ENCODE assay signal across 1 cellular context in genomic region chr6:13273202-13273930, GRCh38.
A peak's percentile ranks its signal among the peaks of the same experiment; 100 is the strongest.
TF ChIP-seq lines count a peak whose summit lies in the region.

No MANE protein-coding gene starts in this region.

TF ChIP-seq in K562, 482 proteins besides CTCF, POLR2A, EP300 and RAD21 (continued from another document and continues in another):
- TF ChIP-seq PBX2 (CRISPR knock-in tag; IDR thresholded peaks at IDR 0.05; ENCODE audit: low read depth) (no peak), PBX2 (tag; conservative IDR thresholded peaks at IDR 0.05; ENCODE audit: low read depth) (no peak), ZBTB1 (CRISPR knock-in tag; IDR thresholded peaks at IDR 0.05; ENCODE audit: borderline replicate concordance, low read depth) (no peak), MYBL2 (IDR thresholded peaks at IDR 0.05; ENCODE audit: low read depth) (no peak), MYBL2 (CRISPR knock-in tag; IDR thresholded peaks at IDR 0.05; ENCODE audit: borderline replicate concordance) (no peak), ZNF449 (CRISPR knock-in tag; IDR thresholded peaks at IDR 0.05) (no peak), ZNF165 (CRISPR knock-in tag; IDR thresholded peaks at IDR 0.05; ENCODE audit: borderline replicate concordance) (no peak), CBFA2T2 (conservative IDR thresholded peaks at IDR 0.05) (peak; percentile 22; the same call in 1 of the 2 replicates), NCOA1 (IDR thresholded peaks at IDR 0.05; ENCODE audit: low read depth) (no peak), TAF1 (IDR thresholded peaks at IDR 0.05; ENCODE audit: control insufficient read depth, extremely low read depth, insufficient read depth, low read length, severe bottlenecking) (peak; percentile 38), FOXP1 (CRISPR knock-in tag; IDR thresholded peaks at IDR 0.05) (no peak), NR2F6 (CRISPR knock-in tag; IDR thresholded peaks at IDR 0.05) (no peak), KAT7 (CRISPR knock-in tag; IDR thresholded peaks at IDR 0.05; ENCODE audit: borderline replicate concordance) (0 out of 2 replicates have a peak, but pooled peaks have one; percentile 7), RBBP5 (IDR thresholded peaks at IDR 0.05; ENCODE audit: borderline replicate concordance, insufficient read depth, low read length, poor library complexity, severe bottlenecking) (no peak), XRCC5 (IDR thresholded peaks at IDR 0.05; ENCODE audit: low read depth, low read length) (no peak), SRSF1 (IDR thresholded peaks at IDR 0.05; ENCODE audit: low read depth, low read length) (no peak), TFE3 (CRISPR knock-in tag; IDR thresholded peaks at IDR 0.05) (no peak), NR3C1 (CRISPR knock-in tag; IDR thresholded peaks at IDR 0.05) (no peak), ZNF740 (CRISPR knock-in tag; IDR thresholded peaks at IDR 0.05) (no peak), ZNF740 (tag; IDR thresholded peaks at IDR 0.05) (0 out of 4 replicates have a peak, but pooled peaks of 1 of the 2 experiments have one; percentile 42), PTRF (tag; IDR thresholded peaks at IDR 0.05) (no peak), MNT (conservative IDR thresholded peaks at IDR 0.05) (no peak), NCOR1 (IDR thresholded peaks at IDR 0.05) (peak; percentile 58), CREB1 (IDR thresholded peaks at IDR 0.05) (no peak), CREB1 (CRISPR knock-in tag; IDR thresholded peaks at IDR 0.05) (no peak), FOXK2 (conservative IDR thresholded peaks at IDR 0.05 in 1 of 2, IDR thresholded peaks at IDR 0.05 in 1 of 2; ENCODE audit: low read depth in 2 of 2) (peak in 1 of 2 experiments; percentile 50; a peak in 3 of 4 replicates), ZNF655 (CRISPR knock-in tag; IDR thresholded peaks at IDR 0.05) (no peak), NFIC (IDR thresholded peaks at IDR 0.05) (no peak; the same call in 1 of the 2 replicates), ELF1 (tag; IDR thresholded peaks at IDR 0.05) (peak; percentile 11; the same call in 1 of the 2 replicates), ZNF280B (CRISPR knock-in tag; IDR thresholded peaks at IDR 0.05) (no peak), EWSR1 (IDR thresholded peaks at IDR 0.05; ENCODE audit: borderline replicate concordance, low read depth, partially characterized antibody) (no peak), ZNF584 (CRISPR knock-in tag; IDR thresholded peaks at IDR 0.05; ENCODE audit: low read depth) (no peak), SMARCE1 (IDR thresholded peaks at IDR 0.05) (peak; percentile 40; the same call in 1 of the 2 replicates), ZNF212 (CRISPR knock-in tag; IDR thresholded peaks at IDR 0.05) (no peak), ZNF589 (CRISPR knock-in tag; IDR thresholded peaks at IDR 0.05; ENCODE audit: low read depth) (no peak), TAF9B (IDR thresholded peaks at IDR 0.05; ENCODE audit: partially characterized antibody) (peak; percentile 10), RNF219 (CRISPR knock-in tag; IDR thresholded peaks at IDR 0.05) (no peak), FOXA1 (IDR thresholded peaks at IDR 0.05; ENCODE audit: borderline replicate concordance) (no peak), SMARCC2 (IDR thresholded peaks at IDR 0.05; ENCODE audit: low read depth) (peak; percentile 59), C11orf30 (IDR thresholded peaks at IDR 0.05; ENCODE audit: low read depth) (peak; percentile 83), ZNF384 (IDR thresholded peaks at IDR 0.05; ENCODE audit: low read depth, low read length) (peak; percentile 33; the same call in 1 of the 2 replicates), MAFF (IDR thresholded peaks at IDR 0.05; ENCODE audit: low read length) (peak; percentile 69), TOE1 (IDR thresholded peaks at IDR 0.05; ENCODE audit: borderline replicate concordance) (no peak), TOE1 (CRISPR knock-in tag; IDR thresholded peaks at IDR 0.05; ENCODE audit: borderline replicate concordance, low read depth) (no peak), DACH1 (IDR thresholded peaks at IDR 0.05; ENCODE audit: partially characterized antibody) (no peak), PML (IDR thresholded peaks at IDR 0.05; ENCODE audit: low read length) (peak; percentile 25; the same call in 1 of the 2 replicates), ARID1B (IDR thresholded peaks at IDR 0.05) (peak; percentile 88), KDM4B (IDR thresholded peaks at IDR 0.05; ENCODE audit: borderline replicate concordance in 2 of 2, low read depth in 1 of 2) (no peak), CCNT2 (IDR thresholded peaks at IDR 0.05; ENCODE audit: borderline replicate concordance, extremely low read depth, insufficient read length, low read depth, low read length) (peak; percentile 19), POLR2H (tag; IDR thresholded peaks at IDR 0.05; ENCODE audit: low read depth) (peak; percentile 48; the same call in 1 of the 2 replicates), NFRKB (IDR thresholded peaks at IDR 0.05; ENCODE audit: low read depth) (peak; percentile 78), ZNF561 (CRISPR knock-in tag; conservative IDR thresholded peaks at IDR 0.05) (no peak), MAFG (tag; conservative IDR thresholded peaks at IDR 0.05) (peak; percentile 77), FOXJ2 (tag; IDR thresholded peaks at IDR 0.05) (peak; percentile 62), MCM3 (IDR thresholded peaks at IDR 0.05) (no peak), NFXL1 (CRISPR knock-in tag; IDR thresholded peaks at IDR 0.05) (no peak), EP400 (IDR thresholded peaks at IDR 0.05) (no peak), KHSRP (IDR thresholded peaks at IDR 0.05) (0 out of 2 replicates have a peak, but pooled peaks have one; percentile 23), CHD2 (IDR thresholded peaks at IDR 0.05; ENCODE audit: low read depth, low read length) (no peak), BCOR (IDR thresholded peaks at IDR 0.05) (no peak), BMI1 (IDR thresholded peaks at IDR 0.05; ENCODE audit: low read length) (no peak), TBP (optimal IDR thresholded peaks at IDR 0.05; ENCODE audit: low read depth, low read length) (peak; percentile 60), MTA2 (IDR thresholded peaks at IDR 0.05; ENCODE audit: low read depth) (0 out of 2 replicates have a peak, but pooled peaks have one; percentile 31), NRF1 (conservative IDR thresholded peaks at IDR 0.05 in 1 of 2, IDR thresholded peaks at IDR 0.05 in 1 of 2) (no peak), MCM7 (IDR thresholded peaks at IDR 0.05) (no peak)
